Comparison of ENCODE assay signal across 23 cellular contexts in genomic region chr7:48321319-48322010, GRCh38.
"Had no signal": no experiment of that assay in that cellular context is flagged by ENCODE, and none has a peak within 500 bp of the region (broad histone marks: within the 10 kb centered on the region; RNA-seq: fewer than 3 reads in every experiment).

No MANE protein-coding gene starts in this region.

- ATAC-seq: left colon; naive thymus-derived CD4-positive, alpha-beta T cell; right cardiac atrium had no signal

- H3K27ac Mint-ChIP-seq: immature natural killer cell; naive thymus-derived CD4-positive, alpha-beta T cell had no signal

- H3K36me3 Mint-ChIP-seq: immature natural killer cell had no signal

- FAIRE-seq: endothelial cell of umbilical vein had no signal

- H3K4me1 Mint-ChIP-seq: immature natural killer cell; naive thymus-derived CD4-positive, alpha-beta T cell had no signal

- DNase-seq: dermis blood vessel endothelial cell; effector memory CD4-positive, alpha-beta T cell; esophagus squamous epithelium; foreskin melanocyte; hypothalamus; immature natural killer cell; islet precursor cell; kidney glomerular epithelial cell; left colon; left ventricle myocardium inferior; mammary epithelial cell; mesendoderm; midbrain; naive thymus-derived CD4-positive, alpha-beta T cell; nucleus accumbens; right cardiac atrium; spleen; stimulated activated CD4-positive, alpha-beta T cell treated with anti-CD3 and anti-CD28 coated beads, Interleukin-4, amount 100 ng/mL, for 4 hours; stimulated activated naive CD4-positive, alpha-beta T cell; substantia nigra; testis; tibial artery had no signal

- H3K4me3 Mint-ChIP-seq: immature natural killer cell; naive thymus-derived CD4-positive, alpha-beta T cell had no signal
